ENCODE assay signal across 21 cellular contexts in the genomic region with DNA sequence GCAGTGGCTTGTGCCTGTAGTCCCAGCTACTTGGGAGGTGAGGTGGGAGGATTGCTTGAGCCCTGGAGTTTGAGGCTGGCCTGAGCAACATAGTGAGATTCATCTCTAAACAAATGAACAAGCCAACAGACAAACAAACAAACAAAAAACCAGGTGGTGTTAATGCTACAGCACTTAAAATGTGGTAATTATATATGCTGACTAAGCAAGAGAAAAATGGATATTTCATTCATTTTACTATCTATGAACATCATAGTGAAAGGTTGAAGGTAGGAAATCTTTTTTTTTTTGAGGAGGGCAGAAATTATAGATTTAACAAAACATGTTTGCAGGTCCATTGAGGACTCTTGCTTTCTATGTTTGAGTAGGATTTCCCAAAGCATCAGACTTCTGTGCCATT. TPM values are rescaled to one million over a fixed set of nuclear protein-coding genes. Genes with fewer than 3 reads are reported as not detected.
DNase-seq lines count a peak whose midpoint lies in the region; ATAC-seq, FAIRE-seq and TF ChIP-seq lines count a peak whose summit lies in the region.
"Had no signal": no experiment of that assay in that cellular context is flagged by ENCODE, and none has a peak within 500 bp of the region (broad histone marks: within the 10 kb centered on the region; RNA-seq: fewer than 3 reads in every experiment).

No MANE protein-coding gene starts in this region.

- peak overlapping the region; percentile 37 for H3K27ac Mint-ChIP-seq in stimulated activated naive B cell treated with anti-CD40 and anti-IgM and Interleukin-4, amounts not matched to agents 10 μg/mL and 1 μg/mL and 100 μg/mL, for 72 hours
- H3K27ac Mint-ChIP-seq: CD4-positive, alpha-beta T cell; CD8-positive, alpha-beta T cell had no signal

- TF ChIP-seq EP300 in HepG2 (IDR thresholded peaks at IDR 0.05; ENCODE audit: low read depth in 2 of 2, low read length in 2 of 2) (no peak), HepG2 (CRISPR knock-in tag; IDR thresholded peaks at IDR 0.05; ENCODE audit: borderline replicate concordance) (no peak), K562 (IDR thresholded peaks at IDR 0.05; ENCODE audit: low read length) (no peak)

- intact Hi-C loops in HepG2 (cut with micrococcal nuclease; ENCODE audit: unreplicated experiment) = no loop called here
- intact Hi-C loops in right lobe of liver (cut with DNase I) = no loop called here
- intact Hi-C loops in K562 (cut with micrococcal nuclease) = no loop called here

- DNase-seq in HepG2 (ENCODE audit: low spot score) = no peak
- no peak for DNase-seq in right lobe of liver
- DNase-seq in K562 (ENCODE audit: extremely low read depth in 1 of 4, low spot score in 3 of 4) = no peak
- no peak for DNase-seq in stimulated activated naive B cell treated with anti-CD40 and anti-IgM and Interleukin-4, amounts not matched to agents 10 μg/mL and 1 μg/mL and 100 μg/mL, for 72 hours
- DNase-seq in NCI-H226 = no peak
- DNase-seq: ACHN; BE2C; C1 segment of cervical spinal cord; Caco-2; Calu3; CD4-positive, alpha-beta T cell; CD8-positive, alpha-beta T cell; DMS79 treated with DMSO at 0.1 percent for 48 hours; GF-D8 had no signal

- no peaks in the 10 kb centered on the region for H3K9me3 ChIP-seq in HepG2 (ENCODE audit: low read length)
- no peaks in the 10 kb centered on the region for H3K9me3 ChIP-seq in right lobe of liver
- H3K9me3 ChIP-seq in K562 (replicated peaks; ENCODE audit: control insufficient read depth, insufficient read depth, low read depth, low read length) = no peaks in the 10 kb centered on the region
- H3K9me3 ChIP-seq: BE2C, BLaER1, Caco-2 had no signal

- TF ChIP-seq CTCF in HepG2 (CRISPR knock-in tag; IDR thresholded peaks at IDR 0.05) (no peak), right lobe of liver (IDR thresholded peaks at IDR 0.05) (no peak), K562 (IDR thresholded peaks at IDR 0.05 in 2 of 3, conservative IDR thresholded peaks at IDR 0.05 in 1 of 3; ENCODE audit: insufficient read depth in 2 of 3, low read depth in 1 of 3, low read length in 3 of 3) (no peak)

- H3K36me3 ChIP-seq in HepG2 (replicated peaks in 1 of 2; ENCODE audit: control insufficient read depth in 1 of 2, insufficient read depth in 2 of 2, low read length in 2 of 2) (no peaks in the 10 kb centered on the region), right lobe of liver (no peaks in the 10 kb centered on the region), K562 (ENCODE audit: control insufficient read depth, insufficient read depth, low read length) (no peaks in the 10 kb centered on the region)
- H3K36me3 ChIP-seq: BE2C, BLaER1 had no signal

- FAIRE-seq in HepG2 (lab: Jason Lieb, UNC) = no peak
- FAIRE-seq in K562 (lab: Jason Lieb, UNC) = no peak
- FAIRE-seq: D721Med, G401.6, GM12891, GM19239 had no signal

- H4K20me1 ChIP-seq in HepG2 (ENCODE audit: insufficient read depth, low read length) (no peaks in the 10 kb centered on the region), K562 (replicated peaks; ENCODE audit: control insufficient read depth, insufficient read depth, low read length) (no peaks in the 10 kb centered on the region)
- H4K20me1 ChIP-seq: BLaER1 had no signal

- H3K4me3 ChIP-seq in HepG2 (replicated peaks in 1 of 3; ENCODE audit: insufficient read depth in 1 of 3, low read depth in 2 of 3, low read length in 3 of 3) (no peak overlapping the region), right lobe of liver (no peak overlapping the region), K562 (no peak overlapping the region)
- H3K4me3 ChIP-seq: BLaER1 had no signal

- peaks cover 0 to 13% of the 10 kb centered on the region in 2 experiments; a peak in 1 of 5 replicates for H3K27me3 ChIP-seq in HepG2 (ENCODE audit: control insufficient read depth in 1 of 2, insufficient read depth in 2 of 2, low read length in 2 of 2)
- no peaks in the 10 kb centered on the region for H3K27me3 ChIP-seq in right lobe of liver
- H3K27me3 ChIP-seq in K562 (ENCODE audit: control insufficient read depth in 2 of 2, insufficient read depth in 2 of 2, low read length in 2 of 2) = peaks cover 17 to 19% of the 10 kb centered on the region in 2 experiments
- H3K27me3 ChIP-seq: BE2C, BLaER1 had no signal

- in situ Hi-C loops in HepG2 (cut with HindIII; ENCODE audit: extremely low pct_ligation_motif_present, low pct_unique_long_range_greater_than_20kb) = no loop called here
- in situ Hi-C loops in K562 (cut with MboI) = no loop called here

- H3K4me2 ChIP-seq in HepG2 (ENCODE audit: low read depth, low read length) (no peak overlapping the region), K562 (ENCODE audit: insufficient read depth, low read length) (no peak overlapping the region)
- H3K4me2 ChIP-seq: BLaER1 had no signal

- TF ChIP-seq RAD21 in HepG2 (CRISPR knock-in tag; IDR thresholded peaks at IDR 0.05) (no peak), K562 (CRISPR knock-in tag; conservative IDR thresholded peaks at IDR 0.05 in 1 of 2, IDR thresholded peaks at IDR 0.05 in 1 of 2) (no peak)

- TF ChIP-seq POLR2A in HepG2 (IDR thresholded peaks at IDR 0.05; ENCODE audit: insufficient read depth in 1 of 2, low read depth in 2 of 2, low read length in 2 of 2) (no peak), right lobe of liver (IDR thresholded peaks at IDR 0.05) (no peak), K562 (conservative IDR thresholded peaks at IDR 0.05) (no peak)

- no peaks in the 10 kb centered on the region for H3K36me3 Mint-ChIP-seq in stimulated activated naive B cell treated with anti-CD40 and anti-IgM and Interleukin-4, amounts not matched to agents 10 μg/mL and 1 μg/mL and 100 μg/mL, for 72 hours
- H3K36me3 Mint-ChIP-seq: CD8-positive, alpha-beta T cell had no signal

- H3K9ac ChIP-seq in HepG2 (ENCODE audit: insufficient read depth, low read depth, low read length) (no peak overlapping the region), K562 (ENCODE audit: insufficient read depth in 1 of 2, low read depth in 2 of 2, low read length in 2 of 2) (no peak overlapping the region)
- H3K9ac ChIP-seq: BLaER1 had no signal

- ATAC-seq in HepG2 = no peak
- no peak for ATAC-seq in right lobe of liver
- no peak for ATAC-seq in K562
- ATAC-seq in stimulated activated naive B cell treated with anti-CD40 and anti-IgM and Interleukin-4, amounts not matched to agents 10 μg/mL and 1 μg/mL and 100 μg/mL, for 72 hours (replicated peaks) = no peak
- ATAC-seq in HG02852 (IDR thresholded peaks at IDR 0.05; ENCODE audit: unreplicated experiment) = no peak
- ATAC-seq: CD8-positive, alpha-beta T cell had no signal

- H3K4me3 Mint-ChIP-seq in stimulated activated naive B cell treated with anti-CD40 and anti-IgM and Interleukin-4, amounts not matched to agents 10 μg/mL and 1 μg/mL and 100 μg/mL, for 72 hours = no peak overlapping the region
- H3K4me3 Mint-ChIP-seq: CD4-positive, alpha-beta T cell; CD8-positive, alpha-beta T cell had no signal

- H3K79me2 ChIP-seq in HepG2 (ENCODE audit: insufficient read depth, low read length) (no peaks in the 10 kb centered on the region), K562 (ENCODE audit: control insufficient read depth, insufficient read depth, low read length) (no peaks in the 10 kb centered on the region)

- POLR2A ChIA-PET in HepG2 (lab: Yijun Ruan, JAX) = no interaction called here
- POLR2A ChIA-PET in K562 (lab: Yijun Ruan, JAX) = no interaction called here

- H3K4me1 Mint-ChIP-seq in stimulated activated naive B cell treated with anti-CD40 and anti-IgM and Interleukin-4, amounts not matched to agents 10 μg/mL and 1 μg/mL and 100 μg/mL, for 72 hours = no peaks in the 10 kb centered on the region

- H3K4me1 ChIP-seq in HepG2 (ENCODE audit: insufficient read depth, low read length) = no peaks in the 10 kb centered on the region; the same call in 1 of the 2 replicates
- no peaks in the 10 kb centered on the region for H3K4me1 ChIP-seq in right lobe of liver
- peaks cover 0 to 15% of the 10 kb centered on the region in 2 experiments; a peak in 4 of 5 replicates for H3K4me1 ChIP-seq in K562 (replicated peaks in 1 of 2; ENCODE audit: control insufficient read depth in 2 of 2, insufficient read depth in 2 of 2, low read length in 2 of 2)
- H3K4me1 ChIP-seq: BE2C, BLaER1, Caco-2 had no signal

- no peak overlapping the region for H3K27ac ChIP-seq in HepG2 (ENCODE audit: extremely low read length, insufficient read depth, low read length)
- no peak overlapping the region for H3K27ac ChIP-seq in right lobe of liver
- H3K27ac ChIP-seq in K562 (ENCODE audit: extremely low read depth, low read depth, low read length) = no peak overlapping the region
- H3K27ac ChIP-seq: 22Rv1, BLaER1 had no signal

- H2AFZ ChIP-seq in HepG2 (ENCODE audit: low read length) (no peak overlapping the region), K562 (ENCODE audit: low read depth, low read length) (no peak overlapping the region)

- no peaks in the 10 kb centered on the region for H3K9me3 Mint-ChIP-seq in stimulated activated naive B cell treated with anti-CD40 and anti-IgM and Interleukin-4, amounts not matched to agents 10 μg/mL and 1 μg/mL and 100 μg/mL, for 72 hours
- H3K9me3 Mint-ChIP-seq: CD4-positive, alpha-beta T cell; CD8-positive, alpha-beta T cell had no signal

- no peaks in the 10 kb centered on the region for H3K9me1 ChIP-seq in K562 (ENCODE audit: control insufficient read depth, insufficient read depth, low read length)

- peaks cover 4 to 17% of the 10 kb centered on the region in 2 donors for H3K27me3 Mint-ChIP-seq in stimulated activated naive B cell treated with anti-CD40 and anti-IgM and Interleukin-4, amounts not matched to agents 10 μg/mL and 1 μg/mL and 100 μg/mL, for 72 hours

- BruUV-seq in HepG2 (replicated peaks; lab: Mats Ljungman, UMichigan) = no TSS peak
- BruUV-seq in K562 (replicated peaks; lab: Mats Ljungman, UMichigan) = no TSS peak

- CTCF ChIA-PET in HepG2 (lab: Yijun Ruan, JAX; ENCODE audit: low intra/inter-chr PET ratio, low total read pairs) = no interaction called here
- CTCF ChIA-PET in K562 (lab: Yijun Ruan, JAX; ENCODE audit: low intra/inter-chr PET ratio) = no interaction called here

RNA-seq across cellular contexts. Expression of a gene that starts 42.2 kb away (rescaled TPM):
- 47.3 and 56.7 TPM in 2 replicates for total RNA-seq in HepG2 (2016; rRNA removed; fragmentation: Illumina TruSeq; extraction: Trizol)
- total RNA-seq in HepG2 (2016; cell fraction: cytosol; rRNA removed; fragmentation: Illumina TruSeq; extraction: Trizol; ENCODE audit: low read depth) = 8.8 and 10.0 TPM in 2 replicates
- total RNA-seq in HepG2 (2016; cell fraction: insoluble cytoplasmic fraction; rRNA removed; fragmentation: Illumina TruSeq; extraction: Trizol) = 49.8 and 55.5 TPM in 2 replicates
- total RNA-seq in HepG2 (2016; cell fraction: membrane; rRNA removed; fragmentation: Illumina TruSeq; extraction: Trizol) = 11.3 and 14.1 TPM in 2 replicates
- 101 and 111 TPM in 2 replicates for total RNA-seq in HepG2 (2016; cell fraction: nucleus; rRNA removed; fragmentation: Illumina TruSeq; extraction: Trizol)
- 31.3 and 40.6 TPM in 2 replicates for polyA plus RNA-seq in HepG2 (2011; rRNA removed)
- polyA plus RNA-seq in HepG2 (2011; cell fraction: cytosol; rRNA removed) = 4.3 and 4.8 TPM in 2 replicates
- polyA plus RNA-seq in HepG2 (2011; cell fraction: nucleus; rRNA removed) = 53.5 and 72.0 TPM in 2 replicates
- polyA plus RNA-seq in HepG2 (2012) = 25.0 and 39.1 TPM in 2 replicates
- polyA plus RNA-seq in HepG2 (2016; cell fraction: cytosol; fragmentation: Illumina TruSeq; extraction: Trizol; ENCODE audit: low read depth) = 2.8 and 3.2 TPM in 2 replicates
- polyA plus RNA-seq in HepG2 (2016; cell fraction: insoluble cytoplasmic fraction; fragmentation: Illumina TruSeq; extraction: Trizol; ENCODE audit: low read depth) = 40.9 and 41.6 TPM in 2 replicates
- 4.7 and 5.3 TPM in 2 replicates for polyA plus RNA-seq in HepG2 (2016; cell fraction: membrane; fragmentation: Illumina TruSeq; extraction: Trizol; ENCODE audit: low read depth)
- polyA plus RNA-seq in HepG2 (2016; cell fraction: nucleus; fragmentation: Illumina TruSeq; extraction: Trizol; ENCODE audit: insufficient read depth, low read depth) = 124 and 144 TPM in 2 replicates
- polyA minus RNA-seq in HepG2 (2011; rRNA and poly(A)+ RNA removed; ENCODE audit: low replicate concordance) = 11.8 and 13.0 TPM in 2 replicates
- 7.5 and 12.8 TPM in 2 replicates for polyA minus RNA-seq in HepG2 (2011; cell fraction: cytosol; rRNA and poly(A)+ RNA removed)
- polyA minus RNA-seq in HepG2 (2011; cell fraction: nucleus; rRNA and poly(A)+ RNA removed) = 215 and 222 TPM in 2 replicates
- 10 to 100 TPM; 11.0 to 16.0 (median 12.6) TPM for total RNA-seq in right lobe of liver
- 140 and 675 TPM in 2 replicates for total RNA-seq in K562 (2011; cell fraction: chromatin; rRNA removed; ENCODE audit: low replicate concordance)
- 80.2 and 115 TPM in 2 replicates for total RNA-seq in K562 (2011; cell fraction: nucleolus; rRNA removed)
- 243 and 305 TPM in 2 replicates for total RNA-seq in K562 (2011; cell fraction: nucleoplasm; rRNA removed)
- 70.9 and 77.6 TPM in 2 replicates for total RNA-seq in K562 (2014; rRNA removed)
- total RNA-seq in K562 (2014; rRNA removed; fragmentation: Illumina TruSeq; extraction: Trizol) = 136 and 149 TPM in 2 replicates
- total RNA-seq in K562 (2015; rRNA removed; fragmentation: Illumina TruSeq; extraction: Trizol) = 116 and 120 TPM in 2 replicates
- 66.3 and 71.1 TPM in 2 replicates for total RNA-seq in K562 (2021)
- polyA plus RNA-seq in K562 (2011; rRNA removed) = 143 and 150 TPM in 2 replicates
- 6.6 and 22.6 TPM in 2 replicates for polyA plus RNA-seq in K562 (2011; cell fraction: cytosol; rRNA removed)
- 110 and 238 TPM in 2 replicates for polyA plus RNA-seq in K562 (2011; cell fraction: nucleus; rRNA removed)
- polyA plus RNA-seq in K562 (2012) = 51.4 and 58.9 TPM in 2 replicates
- 83.6 and 106 TPM in 2 replicates for polyA plus RNA-seq in K562 (2014; fragmentation: Illumina TruSeq; extraction: Trizol)
- 100 to 1,000 TPM in 1 of 2 experiments, 10 to 100 TPM in 1; 87.1 to 139 TPM for polyA plus RNA-seq in K562 (2014; fragmentation: Nextera tagmentation; extraction: Ambion mirVana)
- 88.4 and 107 TPM in 2 replicates for polyA plus RNA-seq in K562 (2014; rRNA removed)
- polyA minus RNA-seq in K562 (2011; rRNA and poly(A)+ RNA removed) = 168 and 237 TPM in 2 replicates
- 23.7 and 28.0 TPM in 2 replicates for polyA minus RNA-seq in K562 (2011; cell fraction: cytosol; rRNA and poly(A)+ RNA removed)
- polyA minus RNA-seq in K562 (2011; cell fraction: nucleus; rRNA and poly(A)+ RNA removed) = 139 and 282 TPM in 2 replicates
